In the genomic region with DNA sequence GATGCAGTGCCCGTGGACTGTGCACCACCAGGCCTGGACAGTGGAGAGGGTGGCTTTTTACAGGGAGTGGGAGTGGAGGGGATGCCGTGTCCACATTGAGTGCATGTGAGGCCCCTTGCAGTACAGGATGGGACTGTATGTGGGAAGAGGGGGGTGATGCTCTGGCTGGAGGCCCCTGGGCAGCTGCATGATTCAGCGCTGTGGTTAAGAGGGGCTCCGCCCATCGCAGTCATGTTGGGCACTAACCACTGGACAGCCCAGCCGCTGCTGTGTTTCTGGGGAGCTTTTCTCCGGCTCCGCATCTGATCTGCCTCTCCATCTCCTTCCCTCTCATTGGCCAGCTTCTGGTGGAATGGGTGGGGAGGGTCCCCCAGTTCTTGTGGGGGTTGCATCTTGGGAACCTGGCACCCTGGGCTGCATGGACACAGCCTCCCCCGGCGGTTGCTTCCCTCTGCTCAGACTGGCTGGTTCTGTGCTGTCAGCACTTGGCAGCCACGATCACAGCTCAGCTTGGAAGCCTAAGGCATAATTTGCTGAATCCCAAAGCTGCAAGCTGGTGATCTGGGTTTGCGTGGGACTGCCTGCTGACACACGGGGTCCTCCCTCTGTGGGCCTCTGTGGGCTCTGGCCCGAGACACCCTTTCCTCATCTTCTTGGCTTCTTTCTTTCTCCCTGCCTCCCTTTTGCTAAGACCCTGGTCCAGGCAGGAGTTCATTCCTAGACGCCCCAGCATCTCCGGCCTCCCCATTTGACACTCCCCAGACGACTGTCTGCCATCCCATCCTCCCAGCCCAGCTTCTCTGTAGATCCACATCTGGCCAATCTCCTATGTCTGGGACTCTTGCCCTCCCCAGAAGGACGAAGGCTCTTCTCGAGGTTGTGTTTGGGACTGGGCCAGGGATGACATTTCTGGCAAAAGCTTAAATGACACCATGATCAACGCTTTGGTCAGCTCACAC, we compare ENCODE assay signal across 11 cellular contexts.
DNase-seq lines count a peak whose midpoint lies in the region; ATAC-seq and TF ChIP-seq lines count a peak whose summit lies in the region.
"Had no signal": no experiment of that assay in that cellular context is flagged by ENCODE, and none has a peak within 500 bp of the region (broad histone marks: within the 10 kb centered on the region; RNA-seq: fewer than 3 reads in every experiment).

No MANE protein-coding gene starts in this region.

- H3K9me3 ChIP-seq in SJSA1 (replicated peaks) (no peaks in the 10 kb centered on the region), gastroesophageal sphincter (no peaks in the 10 kb centered on the region), sigmoid colon (no peaks in the 10 kb centered on the region), A673 (ENCODE audit: low read depth, low read length, poor library complexity, severe bottlenecking) (no peaks in the 10 kb centered on the region)

- no peaks in the 10 kb centered on the region for H3K27me3 ChIP-seq in SJSA1 (replicated peaks)
- H3K27me3 ChIP-seq in gastroesophageal sphincter = no peaks in the 10 kb centered on the region
- H3K27me3 ChIP-seq in sigmoid colon = no peaks in the 10 kb centered on the region
- H3K27me3 ChIP-seq in A673 (replicated peaks; ENCODE audit: insufficient read depth, low read depth, low read length, poor library complexity) = no peaks in the 10 kb centered on the region

- no peaks in the 10 kb centered on the region for H3K27me3 Mint-ChIP-seq in activated CD4-positive, alpha-beta memory T cell treated with anti-CD3 and anti-CD28 coated beads for 36 hours

- H3K27ac ChIP-seq in SJSA1 = no peak overlapping the region
- H3K27ac ChIP-seq in gastroesophageal sphincter = peak overlapping the region in 1 of 4 donors; percentile 41
- peak overlapping the region in 3 of 4 donors; percentile 71 to 92 (median 83) for H3K27ac ChIP-seq in sigmoid colon
- peak overlapping the region in 1 of 2 donors; percentile 40 for H3K27ac ChIP-seq in coronary artery
- no peak overlapping the region for H3K27ac ChIP-seq in A673 (ENCODE audit: low read depth, low read length, poor library complexity, severe bottlenecking)

- H3K27ac Mint-ChIP-seq in activated CD4-positive, alpha-beta memory T cell treated with anti-CD3 and anti-CD28 coated beads for 36 hours = no peak overlapping the region
- H3K27ac Mint-ChIP-seq: activated naive CD8-positive, alpha-beta T cell treated with anti-CD3 and anti-CD28 coated beads, Interleukin-2, amount 10 ng/mL, durations not matched to agents 7 days and 5 days had no signal

- no peaks in the 10 kb centered on the region for H3K9me3 Mint-ChIP-seq in activated CD4-positive, alpha-beta memory T cell treated with anti-CD3 and anti-CD28 coated beads for 36 hours
- H3K9me3 Mint-ChIP-seq: activated naive CD8-positive, alpha-beta T cell treated with anti-CD3 and anti-CD28 coated beads, Interleukin-2, amount 10 ng/mL, durations not matched to agents 7 days and 5 days had no signal

- TF ChIP-seq CTCF in gastroesophageal sphincter (IDR thresholded peaks at IDR 0.05) (no peak), sigmoid colon (IDR thresholded peaks at IDR 0.05) (no peak), coronary artery (IDR thresholded peaks at IDR 0.05) (no peak), A673 (conservative IDR thresholded peaks at IDR 0.05; ENCODE audit: low read depth, low read length) (no peak)

- intact Hi-C loops in sigmoid colon (cut with DNase I) (no loop called here), A673 (cut with micrococcal nuclease; ENCODE audit: unreplicated experiment) (no loop called here)
- intact Hi-C loops in activated CD4-positive, alpha-beta memory T cell treated with anti-CD3 and anti-CD28 coated beads for 36 hours (cut with micrococcal nuclease) = loop anchor here (2.0 kb wide), 1 partner anchor 22 kb away; no protein-coding TSS in a partner anchor

- no peaks in the 10 kb centered on the region for H3K36me3 ChIP-seq in SJSA1
- no peaks in the 10 kb centered on the region for H3K36me3 ChIP-seq in gastroesophageal sphincter
- no peaks in the 10 kb centered on the region for H3K36me3 ChIP-seq in sigmoid colon
- no peaks in the 10 kb centered on the region for H3K36me3 ChIP-seq in A673 (ENCODE audit: insufficient read depth, low read length, poor library complexity, severe bottlenecking)

- TF ChIP-seq POLR2A in gastroesophageal sphincter (IDR thresholded peaks at IDR 0.05) (no peak), sigmoid colon (IDR thresholded peaks at IDR 0.05) (no peak)

- H3K4me3 Mint-ChIP-seq in activated CD4-positive, alpha-beta memory T cell treated with anti-CD3 and anti-CD28 coated beads for 36 hours = no peak overlapping the region
- H3K4me3 Mint-ChIP-seq: activated naive CD8-positive, alpha-beta T cell treated with anti-CD3 and anti-CD28 coated beads, Interleukin-2, amount 10 ng/mL, durations not matched to agents 7 days and 5 days had no signal

- H3K4me1 Mint-ChIP-seq in activated CD4-positive, alpha-beta memory T cell treated with anti-CD3 and anti-CD28 coated beads for 36 hours (ENCODE audit: low read depth) = no peaks in the 10 kb centered on the region
- H3K4me1 Mint-ChIP-seq: activated naive CD8-positive, alpha-beta T cell treated with anti-CD3 and anti-CD28 coated beads, Interleukin-2, amount 10 ng/mL, durations not matched to agents 7 days and 5 days had no signal

- no TSS peak for BruUV-seq in A673 (replicated peaks; lab: Mats Ljungman, UMichigan)

- DNase-seq in GM04503 (ENCODE audit: low read depth) (peak; percentile 74), SJSA1 (ENCODE audit: low read depth in 1 of 2, low spot score in 2 of 2) (peak; percentile 68 to 88), sigmoid colon (peak; percentile 84), coronary artery (ENCODE audit: low spot score) (no peak), A673 (ENCODE audit: low spot score) (no peak)
- no peak for DNase-seq in activated CD4-positive, alpha-beta memory T cell treated with anti-CD3 and anti-CD28 coated beads for 36 hours
- DNase-seq: activated naive CD8-positive, alpha-beta T cell treated with anti-CD3 and anti-CD28 coated beads, Interleukin-2, amount 10 ng/mL, durations not matched to agents 7 days and 5 days; DND-41; foreskin melanocyte had no signal

- ATAC-seq in gastroesophageal sphincter = peak; percentile 40
- no peak for ATAC-seq in HG02870 (IDR thresholded peaks at IDR 0.05; ENCODE audit: unreplicated experiment)

- peaks cover 45% of the 10 kb centered on the region for H3K4me1 ChIP-seq in SJSA1 (replicated peaks)
- H3K4me1 ChIP-seq in gastroesophageal sphincter = peaks cover 0 to 26% (median 17%) of the 10 kb centered on the region in 3 donors
- H3K4me1 ChIP-seq in sigmoid colon = peaks cover 0 to 61% (median 47%) of the 10 kb centered on the region in 4 donors
- no peaks in the 10 kb centered on the region for H3K4me1 ChIP-seq in A673 (ENCODE audit: insufficient read depth, low read length, poor library complexity, severe bottlenecking)

- 40 to 41% methylated on average over 1 to 13 of the region's 20 CpGs for WGBS in gastroesophageal sphincter (ENCODE audit: low coverage in 1 of 2), 2 donors
- 78 to 83% methylated on average over 20 of the region's 20 CpGs for WGBS in sigmoid colon, 2 donors

- POLR2A ChIA-PET in activated CD4-positive, alpha-beta memory T cell treated with anti-CD3 and anti-CD28 coated beads for 36 hours (lab: Charles Lee) = no interaction called here
- POLR2A ChIA-PET in A673 (lab: Charles Lee; ENCODE audit: low non-redundant PET) = no interaction called here

- no peaks in the 10 kb centered on the region for H3K36me3 Mint-ChIP-seq in activated CD4-positive, alpha-beta memory T cell treated with anti-CD3 and anti-CD28 coated beads for 36 hours
- H3K36me3 Mint-ChIP-seq: activated naive CD8-positive, alpha-beta T cell treated with anti-CD3 and anti-CD28 coated beads, Interleukin-2, amount 10 ng/mL, durations not matched to agents 7 days and 5 days had no signal

- H3K4me3 ChIP-seq in SJSA1 (no peak overlapping the region), gastroesophageal sphincter (no peak overlapping the region), sigmoid colon (peak overlapping the region in 1 of 4 donors; percentile 18), coronary artery (no peak overlapping the region), A673 (ENCODE audit: low read depth, low read length, poor library complexity, severe bottlenecking) (no peak overlapping the region)

- no peak for TF ChIP-seq EP300 in gastroesophageal sphincter (IDR thresholded peaks at IDR 0.05)
- TF ChIP-seq EP300 in sigmoid colon (IDR thresholded peaks at IDR 0.05) = peak in 2 of 4 donors; percentile 61 to 67

- CTCF ChIA-PET in activated CD4-positive, alpha-beta memory T cell treated with anti-CD3 and anti-CD28 coated beads for 36 hours (lab: Charles Lee) = no interaction called here
- CTCF ChIA-PET in A673 (lab: Charles Lee) = interaction anchor here (0.7 kb wide), 1 partner anchor 825 kb away, joined by 4 read pairs; no protein-coding TSS in a partner anchor

Comparison
In these comparisons a context has a peak if more than half of its experiments do, and no peak if none do; other contexts are left out.
1. DNase-seq: peak in GM04503 (single experiment), SJSA1 (2 of 2) and sigmoid colon (single experiment); none in coronary artery (single experiment), activated CD4-positive, alpha-beta memory T cell treated with anti-CD3 and anti-CD28 coated beads for 36 hours (single experiment) and A673 (single experiment).
2. H3K27ac ChIP-seq: peak in sigmoid colon (3 of 4); none in SJSA1 (single experiment) and A673 (single experiment).